In the genomic region with DNA sequence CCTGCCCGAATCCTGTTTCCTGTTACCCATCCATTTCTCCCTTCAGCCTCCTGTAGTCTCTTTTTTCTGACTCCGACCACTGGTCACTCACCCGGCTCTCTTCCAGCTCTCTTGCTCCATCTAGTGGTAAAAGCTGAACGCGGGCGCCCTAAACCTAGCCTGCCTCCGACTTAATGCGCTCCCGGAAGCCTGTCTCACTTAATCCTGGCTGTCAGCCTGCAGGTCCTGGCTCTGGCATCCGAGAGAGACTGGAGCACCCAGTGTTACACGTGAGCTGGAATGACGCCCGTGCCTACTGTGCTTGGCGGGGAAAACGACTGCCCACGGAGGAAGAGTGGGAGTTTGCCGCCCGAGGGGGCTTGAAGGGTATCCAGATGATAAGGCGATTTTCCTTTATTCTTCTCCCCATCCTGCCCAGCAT, we compare ENCODE assay signal across 8 cellular contexts. TPM values are rescaled to one million over a fixed set of nuclear protein-coding genes. Genes with fewer than 3 reads are reported as not detected.
A peak's percentile ranks its signal among the peaks of the same experiment; 100 is the strongest.
DNase-seq lines count a peak whose midpoint lies in the region; ATAC-seq, FAIRE-seq and TF ChIP-seq lines count a peak whose summit lies in the region.

No MANE protein-coding gene starts in this region.

- ATAC-seq in GM21737 (IDR thresholded peaks at IDR 0.05; ENCODE audit: unreplicated experiment), result peak; percentile 80
- peak; percentile 94 for ATAC-seq in thoracic aorta (ENCODE audit: insufficient number of reproducible peaks, low FRiP score, low read depth)

- H3K27ac ChIP-seq in neutrophil (no peak overlapping the region), thoracic aorta (peak overlapping the region; percentile 46 to 64)

- H3K36me3 ChIP-seq in neutrophil (peaks cover 24% of the 10 kb centered on the region), thoracic aorta (peaks cover 31% of the 10 kb centered on the region)

- H3K27me3 ChIP-seq in neutrophil (no peaks in the 10 kb centered on the region), thoracic aorta (replicated peaks; ENCODE audit: insufficient read depth) (no peaks in the 10 kb centered on the region)

- H3K4me1 ChIP-seq in neutrophil (ENCODE audit: control insufficient read depth in 1 of 2, insufficient read depth in 1 of 2, low read depth in 1 of 2, low read length in 1 of 2) (peaks cover 0 to 3% of the 10 kb centered on the region in 2 experiments), thoracic aorta (ENCODE audit: control insufficient read depth in 1 of 2, low read depth in 2 of 2) (peaks cover 9 to 21% of the 10 kb centered on the region in 2 donors)

- H3K9me3 ChIP-seq in neutrophil (no peaks in the 10 kb centered on the region), thoracic aorta (no peaks in the 10 kb centered on the region)

- FAIRE-seq in RCC 7860 (lab: Jason Lieb, UNC), result peak; percentile 48

- peak; percentile 87 for DNase-seq in ELR (ENCODE audit: low read depth)
- DNase-seq in KBM-7, result peak; percentile 89
- DNase-seq in RCC 7860 (ENCODE audit: low spot score), result peak; percentile 78
- DNase-seq in activated T-helper 1 cell treated with Interleukin-2 at 50 U/mL for 16 hours (ENCODE audit: low read depth), result peak; percentile 27
- DNase-seq in fibroblast of the aortic adventitia (ENCODE audit: low read depth), result peak; percentile 86
- DNase-seq in thoracic aorta (ENCODE audit: low spot score), result peak; percentile 84

- TF ChIP-seq CTCF in fibroblast of the aortic adventitia (IDR thresholded peaks at IDR 0.05; ENCODE audit: insufficient read depth, low read length) (peak; percentile 89), neutrophil (IDR thresholded peaks at IDR 0.05) (peak; percentile 84), thoracic aorta (IDR thresholded peaks at IDR 0.05) (peak; percentile 89)

- in situ Hi-C loops in KBM-7 (cut with MboI; ENCODE audit: low pct_unique_long_range_greater_than_20kb, low sequenced_read_pairs), result no loop called here

- H3K4me3 ChIP-seq in fibroblast of the aortic adventitia (ENCODE audit: low read depth, low read length), result no peak overlapping the region
- no peak overlapping the region for H3K4me3 ChIP-seq in neutrophil (ENCODE audit: low read depth in 1 of 2, low read length in 1 of 2)
- no peak overlapping the region for H3K4me3 ChIP-seq in thoracic aorta

RNA-seq across cellular contexts. Expression of gene SUMF2, which starts 10.3 kb away (rescaled TPM):
- total RNA-seq in fibroblast of the aortic adventitia (ENCODE audit: low replicate concordance), result 177 and 199 TPM in 2 replicates
- 100 to 1,000 TPM; 102 to 151 TPM for total RNA-seq in thoracic aorta

RNA-seq across cellular contexts. Expression of gene PHKG1, which starts 18.4 kb away (rescaled TPM):
- total RNA-seq in fibroblast of the aortic adventitia (ENCODE audit: low replicate concordance) (2.3 and 3.4 TPM in 2 replicates), thoracic aorta (10 to 100 TPM in 1 of 2 donors, 1 to 10 TPM in 1; 6.0 to 10.9 TPM)

RNA-seq across cellular contexts. Expression of gene CCT6A, which starts 22.8 kb away (rescaled TPM):
- total RNA-seq in fibroblast of the aortic adventitia (ENCODE audit: low replicate concordance) (188 and 193 TPM in 2 replicates), thoracic aorta (10 to 100 TPM; 41.8 to 96.9 TPM)

RNA-seq across cellular contexts. Expression of gene PSPH, which starts 23.1 kb away (rescaled TPM):
- total RNA-seq in fibroblast of the aortic adventitia (ENCODE audit: low replicate concordance) (48.8 and 84.3 TPM in 2 replicates), thoracic aorta (1 to 10 TPM; 5.1 to 5.8 TPM)

RNA-seq across cellular contexts. Expression of gene CHCHD2, which starts 31.9 kb away (rescaled TPM):
- total RNA-seq in fibroblast of the aortic adventitia (ENCODE audit: low replicate concordance) (175 and 348 TPM in 2 replicates), thoracic aorta (100 to 1,000 TPM; 220 to 311 TPM)

Comparison
In these comparisons a context has a peak if more than half of its experiments do, and no peak if none do; other contexts are left out.
1. DNase-seq: peak in every context shown above with its lines; median percentile 89 in KBM-7; 87 in ELR; 86 in fibroblast of the aortic adventitia; 84 in thoracic aorta; 78 in RCC 7860; 27 in activated T-helper 1 cell treated with Interleukin-2 at 50 U/mL for 16 hours.